25 cellular contexts compared by ENCODE assay signal in genomic region chr3:160390554-160391138, GRCh38. TPM values are rescaled to one million over a fixed set of nuclear protein-coding genes. Genes with fewer than 3 reads are reported as not detected.
A peak's percentile ranks its signal among the peaks of the same experiment; 100 is the strongest.
DNase-seq lines count a peak whose midpoint lies in the region; ATAC-seq and TF ChIP-seq lines count a peak whose summit lies in the region.
"Had no signal": no experiment of that assay in that cellular context is flagged by ENCODE, and none has a peak within 500 bp of the region (broad histone marks: within the 10 kb centered on the region; RNA-seq: fewer than 3 reads in every experiment).

No MANE protein-coding gene starts in this region.

- no peak overlapping the region for H3K27ac Mint-ChIP-seq in activated CD8-positive, alpha-beta memory T cell treated with anti-CD3 and anti-CD28 coated beads, Interleukin-2, amount 10 ng/mL, durations not matched to agents 7 days and 5 days
- peak overlapping the region; percentile 59 for H3K27ac Mint-ChIP-seq in type B pancreatic cell
- H3K27ac Mint-ChIP-seq: activated T-cell treated with anti-CD3 and anti-CD28 coated beads, Interleukin-2, amount 50 U/mL, for 72 hours; IgD-negative memory B cell had no signal

- no peaks in the 10 kb centered on the region for H3K9me3 ChIP-seq in right lobe of liver
- H3K9me3 ChIP-seq: stomach, thyroid gland had no signal

- H3K4me1 Mint-ChIP-seq in activated CD8-positive, alpha-beta memory T cell treated with anti-CD3 and anti-CD28 coated beads, Interleukin-2, amount 10 ng/mL, durations not matched to agents 7 days and 5 days: peaks cover 5% of the 10 kb centered on the region
- H3K4me1 Mint-ChIP-seq in type B pancreatic cell (ENCODE audit: unreplicated experiment): no peaks in the 10 kb centered on the region

- no peaks in the 10 kb centered on the region for H3K9me3 Mint-ChIP-seq in activated CD8-positive, alpha-beta memory T cell treated with anti-CD3 and anti-CD28 coated beads, Interleukin-2, amount 10 ng/mL, durations not matched to agents 7 days and 5 days (ENCODE audit: low read depth)
- no peaks in the 10 kb centered on the region for H3K9me3 Mint-ChIP-seq in type B pancreatic cell
- H3K9me3 Mint-ChIP-seq: activated T-cell treated with anti-CD3 and anti-CD28 coated beads, Interleukin-2, amount 50 U/mL, for 72 hours; CD4-positive, alpha-beta memory T cell; IgD-negative memory B cell; naive thymus-derived CD8-positive, alpha-beta T cell had no signal

- peak; percentile 23 for ATAC-seq in activated CD8-positive, alpha-beta memory T cell treated with anti-CD3 and anti-CD28 coated beads, Interleukin-2, amount 10 ng/mL, durations not matched to agents 7 days and 5 days
- peak; percentile 52 for ATAC-seq in HG02852 (IDR thresholded peaks at IDR 0.05; ENCODE audit: unreplicated experiment)
- ATAC-seq in HG03439 (IDR thresholded peaks at IDR 0.05; ENCODE audit: unreplicated experiment): peak; percentile 61
- ATAC-seq in HG02798 (IDR thresholded peaks at IDR 0.05; ENCODE audit: poor library complexity, unreplicated experiment): no peak
- ATAC-seq in right lobe of liver: no peak
- ATAC-seq: activated T-cell treated with anti-CD3 and anti-CD28 coated beads, Interleukin-2, amount 50 U/mL, for 72 hours; naive thymus-derived CD8-positive, alpha-beta T cell had no signal

- no peak overlapping the region for H3K27ac ChIP-seq in right lobe of liver
- H3K27ac ChIP-seq: skin epidermis, stomach, thyroid gland, VCaP had no signal

- H3K27me3 Mint-ChIP-seq in activated CD8-positive, alpha-beta memory T cell treated with anti-CD3 and anti-CD28 coated beads, Interleukin-2, amount 10 ng/mL, durations not matched to agents 7 days and 5 days: no peaks in the 10 kb centered on the region
- H3K27me3 Mint-ChIP-seq in type B pancreatic cell: no peaks in the 10 kb centered on the region
- H3K27me3 Mint-ChIP-seq: CD4-positive, alpha-beta memory T cell; IgD-negative memory B cell; naive thymus-derived CD8-positive, alpha-beta T cell had no signal

- peaks cover 11% of the 10 kb centered on the region for H3K36me3 Mint-ChIP-seq in activated CD8-positive, alpha-beta memory T cell treated with anti-CD3 and anti-CD28 coated beads, Interleukin-2, amount 10 ng/mL, durations not matched to agents 7 days and 5 days
- peaks cover 8% of the 10 kb centered on the region for H3K36me3 Mint-ChIP-seq in type B pancreatic cell

- intact Hi-C loops in right lobe of liver (cut with DNase I): no loop called here

- no peak for TF ChIP-seq POLR2A in right lobe of liver (IDR thresholded peaks at IDR 0.05)

- no peak for DNase-seq in activated CD8-positive, alpha-beta memory T cell treated with anti-CD3 and anti-CD28 coated beads, Interleukin-2, amount 10 ng/mL, durations not matched to agents 7 days and 5 days
- no peak for DNase-seq in activated CD8-positive, alpha-beta memory T cell treated with anti-CD3 and anti-CD28 coated beads, Interleukin-2, amount 50 U/mL, for 48 hours
- DNase-seq in type B pancreatic cell (ENCODE audit: extremely low spot score, unreplicated experiment) (no peak), right lobe of liver (no peak), SHP77 treated with DMSO at 0.1 percent for 48 hours (lab: John Stamatoyannopoulos, UW) (no peak)
- DNase-seq: activated CD4-positive, alpha-beta T cell treated with anti-CD3 and anti-CD28 coated beads for 48 hours; activated naive CD4-positive, alpha-beta T cell; activated T-cell treated with anti-CD3 and anti-CD28 coated beads, Interleukin-2, amount 50 U/mL, for 72 hours; CD4-positive, alpha-beta memory T cell; naive thymus-derived CD8-positive, alpha-beta T cell; NCI-H1092 treated with DMSO at 0.1 percent for 48 hours; NCI-H187; NCI-H526; occipital lobe; SHP77; stomach; T-helper 9 cell; thyroid gland had no signal

- no peak overlapping the region for H3K4me3 Mint-ChIP-seq in activated CD8-positive, alpha-beta memory T cell treated with anti-CD3 and anti-CD28 coated beads, Interleukin-2, amount 10 ng/mL, durations not matched to agents 7 days and 5 days
- H3K4me3 Mint-ChIP-seq in type B pancreatic cell: no peak overlapping the region
- H3K4me3 Mint-ChIP-seq: activated T-cell treated with anti-CD3 and anti-CD28 coated beads, Interleukin-2, amount 50 U/mL, for 72 hours; CD4-positive, alpha-beta memory T cell; naive thymus-derived CD8-positive, alpha-beta T cell had no signal

- no peaks in the 10 kb centered on the region for H3K36me3 ChIP-seq in right lobe of liver
- H3K36me3 ChIP-seq: thyroid gland had no signal

- no peak overlapping the region for H3K4me3 ChIP-seq in right lobe of liver
- H3K4me3 ChIP-seq: skin epidermis, stomach, thyroid gland had no signal

- TF ChIP-seq CTCF in type B pancreatic cell (conservative IDR thresholded peaks at IDR 0.05) (no peak), right lobe of liver (IDR thresholded peaks at IDR 0.05) (no peak)

- no peaks in the 10 kb centered on the region for H3K27me3 ChIP-seq in right lobe of liver
- H3K27me3 ChIP-seq: stomach, thyroid gland had no signal

- CTCF ChIA-PET in activated CD8-positive, alpha-beta memory T cell treated with anti-CD3 and anti-CD28 coated beads, Interleukin-2, amount 10 ng/mL, durations not matched to agents 7 days and 5 days (lab: Charles Lee): no interaction called here

- 93% methylated on average over 3 of the region's 3 CpGs for WGBS in right lobe of liver (ENCODE audit: insufficient coverage, low coverage, low lambda C conversion rate, missing lambda C conversion rate)

- H3K4me1 ChIP-seq in right lobe of liver: no peaks in the 10 kb centered on the region
- H3K4me1 ChIP-seq: thyroid gland had no signal

RNA-seq across cellular contexts. Expression of gene IFT80, which starts 8.4 kb away (rescaled TPM):
- total RNA-seq in activated CD8-positive, alpha-beta memory T cell treated with anti-CD3 and anti-CD28 coated beads, Interleukin-2, amount 10 ng/mL, durations not matched to agents 7 days and 5 days: 10 to 100 TPM; 25.4 to 26.3 TPM
- 29.5 and 40.8 TPM in 2 replicates for total RNA-seq in type B pancreatic cell (ENCODE audit: low replicate concordance)
- 10 to 100 TPM in 2 of 6 experiments, 1 to 10 TPM in 4; 6.7 to 13.7 (median 8.5) TPM for total RNA-seq in right lobe of liver

RNA-seq across cellular contexts. Expression of gene SMC4, which starts 8.8 kb away (rescaled TPM):
- total RNA-seq in activated CD8-positive, alpha-beta memory T cell treated with anti-CD3 and anti-CD28 coated beads, Interleukin-2, amount 10 ng/mL, durations not matched to agents 7 days and 5 days: 100 to 1,000 TPM; 251 to 279 TPM
- total RNA-seq in type B pancreatic cell (ENCODE audit: low replicate concordance): 46.8 and 124 TPM in 2 replicates
- 10 to 100 TPM; 11.3 to 26.7 (median 18.1) TPM for total RNA-seq in right lobe of liver

RNA-seq across cellular contexts. Expression of gene TRIM59, which starts 58.9 kb away (rescaled TPM):
- total RNA-seq in activated CD8-positive, alpha-beta memory T cell treated with anti-CD3 and anti-CD28 coated beads, Interleukin-2, amount 10 ng/mL, durations not matched to agents 7 days and 5 days: 10 to 100 TPM; 48.0 to 51.6 TPM
- 13.8 and 28.1 TPM in 2 replicates for total RNA-seq in type B pancreatic cell (ENCODE audit: low replicate concordance)
- under 1 TPM; 0.07 to 0.56 (median 0.31) TPM for total RNA-seq in right lobe of liver
- total RNA-seq: H4 had no signal

Comparison
In these comparisons a context has a peak if more than half of its experiments do, and no peak if none do; other contexts are left out.
1. ATAC-seq: peak in activated CD8-positive, alpha-beta memory T cell treated with anti-CD3 and anti-CD28 coated beads, Interleukin-2, amount 10 ng/mL, durations not matched to agents 7 days and 5 days (single experiment), HG02852 (single experiment) and HG03439 (single experiment); none in HG02798 (single experiment) and right lobe of liver (0 of 4).